In the genomic region with DNA sequence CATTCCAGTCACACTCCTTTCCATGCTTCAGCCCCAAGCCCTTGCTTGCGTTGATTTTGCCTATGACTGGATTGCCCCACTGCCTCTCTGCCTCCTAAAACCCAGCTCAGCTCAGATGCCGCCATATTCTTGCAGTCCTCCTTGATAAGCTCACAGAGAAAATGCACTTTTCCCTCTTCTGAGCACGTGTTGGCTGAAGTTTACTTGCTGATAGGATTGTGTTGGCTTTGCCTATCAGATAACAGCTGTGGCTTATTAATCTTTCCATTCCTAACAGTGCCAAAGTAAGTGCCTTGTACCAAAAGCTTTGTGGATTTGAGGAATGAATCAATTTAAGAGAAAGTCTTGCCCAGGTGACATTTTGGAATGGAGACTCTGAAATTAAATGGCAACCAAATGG, we compare ENCODE assay signal across 21 cellular contexts.
"Had no signal": no experiment of that assay in that cellular context is flagged by ENCODE, and none has a peak within 500 bp of the region (broad histone marks: within the 10 kb centered on the region; RNA-seq: fewer than 3 reads in every experiment).

No MANE protein-coding gene starts in this region.

- H3K27ac ChIP-seq: PC-9, Peyer's patch, SJSA1, SK-N-MC had no signal

- H3K36me3 ChIP-seq: MG63, Peyer's patch, SJSA1 had no signal

- H3K4me3 ChIP-seq: MG63, PC-9, Peyer's patch, SJSA1, SK-N-MC had no signal

- H2AFZ ChIP-seq: PC-9 had no signal

- H3K4me1 ChIP-seq: Peyer's patch, SJSA1 had no signal

- H3K9me3 ChIP-seq: MG63, Peyer's patch, SJSA1 had no signal

- ATAC-seq: Right ventricle myocardium inferior had no signal

- H3K27me3 ChIP-seq: MG63, Peyer's patch, SJSA1 had no signal

- DNase-seq: Karpas-422; KG1; MG63; NCI-H1092; NCI-H1105 treated with DMSO at 0.1 percent for 48 hours; NCI-H1417 treated with DMSO at 0.1 percent for 48 hours; NCI-H1694 treated with DMSO at 0.1 percent for 48 hours; NCI-H2029; NCI-H2171 treated with DMSO at 0.1 percent for 48 hours; NCI-H345; NCI-H446 treated with DMSO at 0.1 percent for 48 hours; NCI-H510A treated with DMSO at 0.1 percent for 48 hours; NCI-H526; NK-92 treated with Interleukin-12 subunit alpha and Interleukin-12 subunit beta, amount 100 ng/mL, for 24 hours; OCI-M1; PC-9; Peyer's patch; SHP77 treated with DMSO at 0.1 percent for 48 hours had no signal

- H3K4me2 ChIP-seq: PC-9 had no signal
